In genomic region chr2:238428866-238429265, GRCh38 we compare ENCODE assay signal across 12 cellular contexts. TPM values are rescaled to one million over a fixed set of nuclear protein-coding genes. Genes with fewer than 3 reads are reported as not detected.
A peak's percentile ranks its signal among the peaks of the same experiment; 100 is the strongest.
DNase-seq lines count a peak whose midpoint lies in the region; TF ChIP-seq lines count a peak whose summit lies in the region.
"Had no signal": no experiment of that assay in that cellular context is flagged by ENCODE, and none has a peak within 500 bp of the region (broad histone marks: within the 10 kb centered on the region; RNA-seq: fewer than 3 reads in every experiment).

No MANE protein-coding gene starts in this region.

- peak overlapping the region; percentile 13 for H3K4me3 Mint-ChIP-seq in activated CD4-positive, alpha-beta memory T cell treated with anti-CD3 and anti-CD28 coated beads for 36 hours
- no peak overlapping the region for H3K4me3 Mint-ChIP-seq in activated CD4-positive, alpha-beta memory T cell treated with anti-CD3 and anti-CD28 coated beads, Interleukin-2, amount 10 ng/mL, durations not matched to agents 7 days and 5 days
- peak overlapping the region; percentile 91 for H3K4me3 Mint-ChIP-seq in progenitor cell of endocrine pancreas (ENCODE audit: low read depth)

- TF ChIP-seq EP300 in sigmoid colon (IDR thresholded peaks at IDR 0.05) = no peak

- H3K36me3 ChIP-seq in sigmoid colon = peaks cover 0 to 12% (median 3%) of the 10 kb centered on the region in 4 donors

- peaks cover 0 to 30% (median 26%) of the 10 kb centered on the region in 4 donors for H3K4me1 ChIP-seq in sigmoid colon

- no peak for TF ChIP-seq POLR2A in sigmoid colon (IDR thresholded peaks at IDR 0.05)

- peak overlapping the region; percentile 45 for H3K27ac Mint-ChIP-seq in activated CD4-positive, alpha-beta memory T cell treated with anti-CD3 and anti-CD28 coated beads for 36 hours
- H3K27ac Mint-ChIP-seq in activated CD4-positive, alpha-beta memory T cell treated with anti-CD3 and anti-CD28 coated beads, Interleukin-2, amount 10 ng/mL, durations not matched to agents 7 days and 5 days = no peak overlapping the region
- H3K27ac Mint-ChIP-seq in progenitor cell of endocrine pancreas = no peak overlapping the region

- WGBS in sigmoid colon, 2 donors = 94 to 97% methylated on average over 8 of the region's 8 CpGs

- peaks cover 6% of the 10 kb centered on the region for H3K9me3 Mint-ChIP-seq in activated CD4-positive, alpha-beta memory T cell treated with anti-CD3 and anti-CD28 coated beads for 36 hours
- no peaks in the 10 kb centered on the region for H3K9me3 Mint-ChIP-seq in activated CD4-positive, alpha-beta memory T cell treated with anti-CD3 and anti-CD28 coated beads, Interleukin-2, amount 10 ng/mL, durations not matched to agents 7 days and 5 days
- H3K9me3 Mint-ChIP-seq in progenitor cell of endocrine pancreas (ENCODE audit: low read depth) = peaks cover 6% of the 10 kb centered on the region

- no peak overlapping the region for H3K27ac ChIP-seq in coronary artery
- H3K27ac ChIP-seq in sigmoid colon = no peak overlapping the region
- H3K27ac ChIP-seq: thyroid gland had no signal

- POLR2A ChIA-PET in activated CD4-positive, alpha-beta memory T cell treated with anti-CD3 and anti-CD28 coated beads for 36 hours (lab: Charles Lee) = interaction anchor here (2.2 kb wide), 1 partner anchor 11 kb away, joined by 13 read pairs; no protein-coding TSS in a partner anchor
- POLR2A ChIA-PET in activated CD4-positive, alpha-beta memory T cell treated with anti-CD3 and anti-CD28 coated beads, Interleukin-2, amount 10 ng/mL, durations not matched to agents 7 days and 5 days (lab: Charles Lee) = interaction anchor here (1.0 kb wide), 1 partner anchor 10 kb away, joined by 4 read pairs; no protein-coding TSS in a partner anchor

- no peaks in the 10 kb centered on the region for H3K9me3 ChIP-seq in sigmoid colon
- H3K9me3 ChIP-seq: thyroid gland had no signal

- H3K27me3 Mint-ChIP-seq in activated CD4-positive, alpha-beta memory T cell treated with anti-CD3 and anti-CD28 coated beads for 36 hours = no peaks in the 10 kb centered on the region
- H3K27me3 Mint-ChIP-seq in activated CD4-positive, alpha-beta memory T cell treated with anti-CD3 and anti-CD28 coated beads, Interleukin-2, amount 10 ng/mL, durations not matched to agents 7 days and 5 days = no peaks in the 10 kb centered on the region
- no peaks in the 10 kb centered on the region for H3K27me3 Mint-ChIP-seq in progenitor cell of endocrine pancreas

- H3K4me3 ChIP-seq in coronary artery (peak overlapping the region; percentile 87), sigmoid colon (no peak overlapping the region)
- H3K4me3 ChIP-seq: thyroid gland had no signal

- peaks cover 38% of the 10 kb centered on the region for H3K4me1 Mint-ChIP-seq in activated CD4-positive, alpha-beta memory T cell treated with anti-CD3 and anti-CD28 coated beads for 36 hours (ENCODE audit: low read depth)
- peaks cover 48% of the 10 kb centered on the region for H3K4me1 Mint-ChIP-seq in activated CD4-positive, alpha-beta memory T cell treated with anti-CD3 and anti-CD28 coated beads, Interleukin-2, amount 10 ng/mL, durations not matched to agents 7 days and 5 days
- H3K4me1 Mint-ChIP-seq in progenitor cell of endocrine pancreas (ENCODE audit: low read depth) = peaks cover 32% of the 10 kb centered on the region

- H3K36me3 Mint-ChIP-seq in activated CD4-positive, alpha-beta memory T cell treated with anti-CD3 and anti-CD28 coated beads for 36 hours = peaks cover 30% of the 10 kb centered on the region
- peaks cover 38% of the 10 kb centered on the region for H3K36me3 Mint-ChIP-seq in activated CD4-positive, alpha-beta memory T cell treated with anti-CD3 and anti-CD28 coated beads, Interleukin-2, amount 10 ng/mL, durations not matched to agents 7 days and 5 days (ENCODE audit: low read depth)
- H3K36me3 Mint-ChIP-seq in progenitor cell of endocrine pancreas (ENCODE audit: insufficient read depth) = peaks cover 21% of the 10 kb centered on the region

- TF ChIP-seq CTCF in coronary artery (IDR thresholded peaks at IDR 0.05) (no peak), progenitor cell of endocrine pancreas (IDR thresholded peaks at IDR 0.05; ENCODE audit: unreplicated experiment) (no peak), sigmoid colon (IDR thresholded peaks at IDR 0.05) (no peak)

- CTCF ChIA-PET in activated CD4-positive, alpha-beta memory T cell treated with anti-CD3 and anti-CD28 coated beads for 36 hours (lab: Charles Lee) = interaction anchor here (0.6 kb wide), 1 partner anchor 479 kb away, joined by 3 read pairs; no protein-coding TSS in a partner anchor
- CTCF ChIA-PET in activated CD4-positive, alpha-beta memory T cell treated with anti-CD3 and anti-CD28 coated beads, Interleukin-2, amount 10 ng/mL, durations not matched to agents 7 days and 5 days (lab: Charles Lee) = interaction anchor here (1.4 kb wide), 1 partner anchor 11 kb away, joined by 5 read pairs; no protein-coding TSS in a partner anchor

- H3K27me3 ChIP-seq in sigmoid colon = no peaks in the 10 kb centered on the region
- H3K27me3 ChIP-seq: thyroid gland had no signal

- peak; percentile 21 for DNase-seq in activated CD4-positive, alpha-beta memory T cell treated with anti-CD3 and anti-CD28 coated beads for 36 hours
- no peak for DNase-seq in activated CD4-positive, alpha-beta memory T cell treated with anti-CD3 and anti-CD28 coated beads, Interleukin-2, amount 10 ng/mL, durations not matched to agents 7 days and 5 days
- peak; percentile 72 for DNase-seq in RKO (ENCODE audit: low spot score)
- DNase-seq in coronary artery (ENCODE audit: low spot score) = no peak
- no peak for DNase-seq in progenitor cell of endocrine pancreas (ENCODE audit: low spot score, unreplicated experiment)
- DNase-seq in NCI-H345 (lab: John Stamatoyannopoulos, UW) = no peak
- no peak for DNase-seq in NCI-H1105 treated with DMSO at 0.1 percent for 48 hours (lab: John Stamatoyannopoulos, UW)
- DNase-seq in sigmoid colon = no peak
- DNase-seq: activated CD8-positive, alpha-beta memory T cell treated with anti-CD3 and anti-CD28 coated beads, Interleukin-2, amount 50 U/mL, for 48 hours; central memory CD4-positive, alpha-beta T cell; NCI-H2171; thyroid gland had no signal

- intact Hi-C loops in activated CD4-positive, alpha-beta memory T cell treated with anti-CD3 and anti-CD28 coated beads for 36 hours (cut with micrococcal nuclease) = loop anchor here (5.0 kb wide), 2 partner anchors 52 to 462 kb away; partner anchors contain the start of gene UBE2F
- intact Hi-C loops in sigmoid colon (cut with DNase I) = loop anchor here (5.0 kb wide), 2 partner anchors 142 to 173 kb away; partner anchors contain the start of gene PER2

RNA-seq across cellular contexts. Expression of gene ASB1, which starts 2.1 kb away (rescaled TPM):
- total RNA-seq in activated CD4-positive, alpha-beta memory T cell treated with anti-CD3 and anti-CD28 coated beads for 36 hours = 10 to 100 TPM; 34.6 to 38.8 TPM
- total RNA-seq in activated CD4-positive, alpha-beta memory T cell treated with anti-CD3 and anti-CD28 coated beads, Interleukin-2, amount 10 ng/mL, durations not matched to agents 7 days and 5 days = 10 to 100 TPM; 27.9 to 31.3 TPM
- total RNA-seq in progenitor cell of endocrine pancreas (42.3 and 46.8 TPM in 2 replicates), sigmoid colon (10 to 100 TPM; 13.6 to 36.0 (median 15.3) TPM)
- 10 to 100 TPM in 1 of 3 donors, 1 to 10 TPM in 2; 3.5 to 20.2 (median 6.0) TPM for polyA plus RNA-seq in sigmoid colon

Comparison
In these comparisons a context has a peak if more than half of its experiments do, and no peak if none do; other contexts are left out.
1. DNase-seq: peak in activated CD4-positive, alpha-beta memory T cell treated with anti-CD3 and anti-CD28 coated beads for 36 hours (single experiment) and RKO (single experiment); none in activated CD4-positive, alpha-beta memory T cell treated with anti-CD3 and anti-CD28 coated beads, Interleukin-2, amount 10 ng/mL, durations not matched to agents 7 days and 5 days (single experiment), coronary artery (single experiment), progenitor cell of endocrine pancreas (single experiment), NCI-H345 (single experiment), NCI-H1105 treated with DMSO at 0.1 percent for 48 hours (single experiment) and sigmoid colon (single experiment).